In the genomic region with DNA sequence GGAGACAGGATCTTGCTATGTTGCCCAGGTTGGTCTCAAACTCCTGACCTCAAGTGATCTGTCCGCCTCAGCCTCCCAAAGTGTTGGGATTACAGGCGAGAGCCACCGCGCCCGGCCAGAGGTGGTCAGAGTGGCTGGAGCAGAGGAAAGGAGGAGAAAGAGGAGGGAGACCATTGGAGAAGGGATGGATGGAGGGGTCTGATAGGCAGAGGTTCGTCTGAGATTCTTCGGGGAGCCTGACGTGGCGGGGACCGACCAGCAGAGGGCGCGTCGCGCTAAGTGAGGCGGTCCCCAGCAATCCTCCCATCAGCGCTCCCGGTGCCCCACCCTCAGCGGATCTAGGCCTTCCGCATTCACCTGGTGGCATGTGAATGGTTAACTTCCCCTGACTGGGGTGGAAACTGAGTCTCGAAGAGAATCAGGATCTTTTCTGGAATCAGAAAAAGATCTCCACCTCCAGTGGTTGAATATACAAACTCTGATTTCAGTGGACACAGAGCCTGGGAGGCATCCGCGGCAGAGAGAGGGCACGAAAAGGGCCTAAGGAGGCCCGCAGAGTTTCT, we compare ENCODE assay signal across 8 cellular contexts. TPM values are rescaled to one million over a fixed set of nuclear protein-coding genes. Genes with fewer than 3 reads are reported as not detected.
DNase-seq lines count a peak whose midpoint lies in the region; ATAC-seq and TF ChIP-seq lines count a peak whose summit lies in the region.

No MANE protein-coding gene starts in this region.

- H3K18ac ChIP-seq in mesendoderm (ENCODE audit: low read length), result no peak overlapping the region

- H3K56ac ChIP-seq in mesendoderm (ENCODE audit: low read length), result no peak overlapping the region

- no peak overlapping the region for H3K4ac ChIP-seq in mesendoderm (ENCODE audit: low read depth, low read length)

- H3K36me3 ChIP-seq in BJ (ENCODE audit: control insufficient read depth, insufficient read depth, low read length) (no peaks in the 10 kb centered on the region), mesendoderm (ENCODE audit: control insufficient read depth, insufficient read depth, low read length) (no peaks in the 10 kb centered on the region)

- no peak overlapping the region for H2BK15ac ChIP-seq in mesendoderm (replicated peaks; ENCODE audit: low read depth)

- TF ChIP-seq CTCF in BJ (IDR thresholded peaks at IDR 0.05; ENCODE audit: insufficient read depth, low read depth, low read length), result peak; percentile 94

- no peaks in the 10 kb centered on the region for H3K27me3 ChIP-seq in BJ (ENCODE audit: control insufficient read depth, insufficient read depth, low read length)
- no peaks in the 10 kb centered on the region for H3K27me3 ChIP-seq in mesendoderm (ENCODE audit: insufficient read depth, low read length, poor library complexity)

- no peak overlapping the region for H4K5ac ChIP-seq in mesendoderm (ENCODE audit: low read length)

- no peak overlapping the region for H2BK120ac ChIP-seq in mesendoderm (ENCODE audit: low read depth, low read length)

- CTCF ChIA-PET in BJ (lab: Yijun Ruan, JAX), result interaction anchor here (0.6 to 9.8 kb wide), 6 partner anchors 12 to 114 kb away, joined by 3 to 121 read pairs (median 3); no protein-coding TSS in a partner anchor

- no peak overlapping the region for H3K4me2 ChIP-seq in mesendoderm (ENCODE audit: low read length)

- no CpG with 5 or more reads among the region's 24 CpGs for WGBS in mesendoderm (ENCODE audit: extremely low coverage, insufficient coverage, low lambda C conversion rate)

- ATAC-seq in GM21515 (IDR thresholded peaks at IDR 0.05; ENCODE audit: unreplicated experiment) (peak; percentile 62), GM19328 (IDR thresholded peaks at IDR 0.05; ENCODE audit: unreplicated experiment) (no peak)

- H3K4me3 ChIP-seq in BJ (ENCODE audit: low read depth, low read length) (no peak overlapping the region), mesendoderm (ENCODE audit: low read length) (no peak overlapping the region)

- H3K4me1 ChIP-seq in mesendoderm (ENCODE audit: control insufficient read depth, low read depth, low read length), result no peaks in the 10 kb centered on the region

- no peak overlapping the region for H4K8ac ChIP-seq in mesendoderm (ENCODE audit: low read depth, low read length)

- DNase-seq in BJ (ENCODE audit: low read depth) (no peak), NCI-H748 (lab: John Stamatoyannopoulos, UW; ENCODE audit: unreplicated experiment) (peak; percentile 56), ecto neural progenitor cell (ENCODE audit: low spot score) (peak; percentile 86), mesendoderm (peak; percentile 78)
- DNase-seq in activated CD4-positive, alpha-beta T cell treated with anti-CD3 and anti-CD28 coated beads, Interleukin-2, amount 50 U/mL, for 4 hours, result peak; percentile 69 to 76
- peak; percentile 64 to 73 for DNase-seq in stimulated activated CD8-positive, alpha-beta memory T cell treated with anti-CD3 and anti-CD28 coated beads, Interleukin-2, amount 100 ng/mL, for 48 hours (ENCODE audit: low read depth in 2 of 2)

- H3K79me1 ChIP-seq in mesendoderm (ENCODE audit: low read length), result no peaks in the 10 kb centered on the region

- H3K27ac ChIP-seq in mesendoderm (ENCODE audit: low read depth, low read length), result no peak overlapping the region

- H3K9ac ChIP-seq in mesendoderm (ENCODE audit: low read length), result no peak overlapping the region

- H3K79me2 ChIP-seq in mesendoderm (ENCODE audit: control insufficient read depth, insufficient read depth, low read length), result no peaks in the 10 kb centered on the region

- H2BK5ac ChIP-seq in mesendoderm (ENCODE audit: low read length), result no peak overlapping the region

- no peak overlapping the region for H3K23ac ChIP-seq in mesendoderm (ENCODE audit: low read length)

- POLR2A ChIA-PET in BJ (lab: Charles Lee), result no interaction called here

- H2AK5ac ChIP-seq in mesendoderm (ENCODE audit: low read length), result no peak overlapping the region

RNA-seq across cellular contexts. Expression of a gene that starts 8.8 kb away (rescaled TPM):
- 4.9 and 6.3 TPM in 2 replicates for polyA plus RNA-seq in BJ (2011; rRNA removed)
- polyA minus RNA-seq in BJ (2011; rRNA and poly(A)+ RNA removed), result 2.8 and 5.5 TPM in 2 replicates
- 25.9 TPM for polyA plus RNA-seq in mesendoderm (2013, experiment 1 of 2)
- polyA plus RNA-seq in mesendoderm (2013, experiment 2 of 2), result 26.0 TPM

RNA-seq across cellular contexts. Expression of a gene that starts 11.5 kb away (rescaled TPM):
- 1.3 and 1.9 TPM in 2 replicates for polyA plus RNA-seq in BJ (2011; rRNA removed)
- polyA minus RNA-seq in BJ (2011; rRNA and poly(A)+ RNA removed), result 1.7 and 2.3 TPM in 2 replicates
- 4.2 TPM for polyA plus RNA-seq in mesendoderm (2013, experiment 1 of 2)
- polyA plus RNA-seq in mesendoderm (2013, experiment 2 of 2), result 4.3 TPM

RNA-seq across cellular contexts. Expression of a gene that starts 31.0 kb away (rescaled TPM):
- not detected in 2 replicates for polyA plus RNA-seq in BJ (2011; rRNA removed)
- polyA minus RNA-seq in BJ (2011; rRNA and poly(A)+ RNA removed), result not detected in 2 replicates
- 0.06 TPM for polyA plus RNA-seq in mesendoderm (2013, experiment 1 of 2)
- polyA plus RNA-seq in mesendoderm (2013, experiment 2 of 2), result 0.08 TPM

RNA-seq across cellular contexts. Expression of a gene that starts 36.8 kb away (rescaled TPM):
- 52.7 and 55.6 TPM in 2 replicates for polyA plus RNA-seq in BJ (2011; rRNA removed)
- 15.5 and 17.8 TPM in 2 replicates for polyA minus RNA-seq in BJ (2011; rRNA and poly(A)+ RNA removed)
- polyA plus RNA-seq in mesendoderm (2013, experiment 1 of 2), result 87.4 TPM
- polyA plus RNA-seq in mesendoderm (2013, experiment 2 of 2), result 85.3 TPM

RNA-seq across cellular contexts. Expression of a gene that starts 40.5 kb away (rescaled TPM):
- 19.9 and 26.3 TPM in 2 replicates for polyA plus RNA-seq in BJ (2011; rRNA removed)
- 4.7 and 4.9 TPM in 2 replicates for polyA minus RNA-seq in BJ (2011; rRNA and poly(A)+ RNA removed)
- 73.8 TPM for polyA plus RNA-seq in mesendoderm (2013, experiment 1 of 2)
- polyA plus RNA-seq in mesendoderm (2013, experiment 2 of 2), result 75.8 TPM
